ENCODE assay signal across 20 cellular contexts in genomic region chr12:121233628-121234020, GRCh38. TPM values are rescaled to one million over a fixed set of nuclear protein-coding genes. Genes with fewer than 3 reads are reported as not detected.
DNase-seq lines count a peak whose midpoint lies in the region; ATAC-seq and TF ChIP-seq lines count a peak whose summit lies in the region.
"Had no signal": no experiment of that assay in that cellular context is flagged by ENCODE, and none has a peak within 500 bp of the region (broad histone marks: within the 10 kb centered on the region; RNA-seq: fewer than 3 reads in every experiment).

No MANE protein-coding gene starts in this region.

- H2AFZ ChIP-seq in neural progenitor cell (replicated peaks): no peak overlapping the region

- H3K4me2 ChIP-seq in neural progenitor cell: no peak overlapping the region
- H3K4me2 ChIP-seq: SK-N-SH had no signal

- peak; percentile 26 for ATAC-seq in Right ventricle myocardium inferior
- no peak for ATAC-seq in Right ventricle myocardium superior (ENCODE audit: poor library complexity)

- H3K27ac ChIP-seq in VCaP (peak overlapping the region; percentile 82; the same call in 1 of the 2 replicates), neural progenitor cell (peak overlapping the region; percentile 23)
- H3K27ac ChIP-seq: Peyer's patch had no signal

- TF ChIP-seq CTCF in VCaP (conservative IDR thresholded peaks at IDR 0.05) (no peak), neural progenitor cell (IDR thresholded peaks at IDR 0.05) (no peak), GM10266 (IDR thresholded peaks at IDR 0.05; ENCODE audit: control insufficient read depth, insufficient read depth, low read depth, missing control alignments) (no peak)

- H3K4me3 Mint-ChIP-seq in neural progenitor cell: no peak overlapping the region

- H3F3A ChIP-seq in neural progenitor cell (ENCODE audit: low read depth): peaks cover 17% of the 10 kb centered on the region

- no peaks in the 10 kb centered on the region for H3K36me3 ChIP-seq in neural progenitor cell

- H3K4me1 Mint-ChIP-seq in neural progenitor cell: peaks cover 7% of the 10 kb centered on the region

- no peak overlapping the region for H3K9ac ChIP-seq in neural progenitor cell
- H3K9ac ChIP-seq: SK-N-SH had no signal

- H4K20me1 ChIP-seq in neural progenitor cell (ENCODE audit: low read depth): no peaks in the 10 kb centered on the region

- peaks cover 8% of the 10 kb centered on the region for H3K4me1 ChIP-seq in neural progenitor cell

- DNase-seq in Right ventricle myocardium inferior (ENCODE audit: missing footprints) (no peak), Right ventricle myocardium superior (no peak), neural progenitor cell (ENCODE audit: low spot score) (no peak), DMS79 treated with DMSO at 0.1 percent for 48 hours (lab: John Stamatoyannopoulos, UW) (no peak), GM10266 (ENCODE audit: extremely low spot score) (no peak), NCI-H82 (lab: John Stamatoyannopoulos, UW) (no peak)
- DNase-seq: DMS153, Kasumi-1, NCI-H1092 treated with DMSO at 0.1 percent for 48 hours, NCI-H1436, NCI-H187, NCI-H2081 treated with DMSO at 0.1 percent for 48 hours, NCI-H2171, NCI-H524, NCI-H748 treated with DMSO at 0.1 percent for 48 hours, OCI-M1, Peyer's patch, SK-N-SH, SW 1271 had no signal

- intact Hi-C loops in Right ventricle myocardium inferior (cut with DNase I) (no loop called here), Right ventricle myocardium superior (cut with DNase I) (no loop called here)

- H3K27me3 Mint-ChIP-seq in neural progenitor cell (ENCODE audit: insufficient read depth, low read depth): peaks cover under 1% of the 10 kb centered on the region

- H3K9me3 ChIP-seq in neural progenitor cell (ENCODE audit: low read depth): no peaks in the 10 kb centered on the region
- H3K9me3 ChIP-seq: Peyer's patch, SK-N-SH had no signal

- H3K27ac Mint-ChIP-seq in neural progenitor cell: no peak overlapping the region

- no peaks in the 10 kb centered on the region for H3K9me3 Mint-ChIP-seq in neural progenitor cell

- H3K27me3 ChIP-seq in neural progenitor cell: no peaks in the 10 kb centered on the region
- H3K27me3 ChIP-seq: Peyer's patch had no signal

- H3K79me2 ChIP-seq in neural progenitor cell (ENCODE audit: low read depth): no peaks in the 10 kb centered on the region

- peaks cover 5% of the 10 kb centered on the region for H3K36me3 Mint-ChIP-seq in neural progenitor cell

- H3K4me3 ChIP-seq in neural progenitor cell: no peak overlapping the region
- H3K4me3 ChIP-seq: Peyer's patch had no signal

RNA-seq across cellular contexts. Expression of gene P2RX4, which starts 23.7 kb away (rescaled TPM):
- 4.7 TPM for total RNA-seq in Right ventricle myocardium inferior
- total RNA-seq in Right ventricle myocardium superior: 7.4 TPM
- 10.3 and 30.7 TPM in 2 replicates for total RNA-seq in neural progenitor cell (ENCODE audit: low replicate concordance)
